Comparison of ENCODE assay signal across 8 cellular contexts in genomic region chr12:89525002-89525823, GRCh38. TPM values are rescaled to one million over a fixed set of nuclear protein-coding genes. Genes with fewer than 3 reads are reported as not detected.
DNase-seq lines count a peak whose midpoint lies in the region; ATAC-seq, FAIRE-seq and TF ChIP-seq lines count a peak whose summit lies in the region.

No MANE protein-coding gene starts in this region.

- TF ChIP-seq CTCF in GM06990 (IDR thresholded peaks at IDR 0.05; ENCODE audit: insufficient read depth, low read length, poor library complexity, severe bottlenecking) (no peak), WI38 (IDR thresholded peaks at IDR 0.05; ENCODE audit: low read depth, low read length) (no peak), choroid plexus epithelial cell (conservative IDR thresholded peaks at IDR 0.05; ENCODE audit: low read depth, low read length) (no peak), HepG2 (CRISPR knock-in tag; IDR thresholded peaks at IDR 0.05) (no peak)

- H3K4me3 ChIP-seq in GM06990 (replicated peaks; ENCODE audit: low read depth, low read length) (peak overlapping the region; percentile 89), WI38 (ENCODE audit: low read depth, low read length) (peak overlapping the region; percentile 93), choroid plexus epithelial cell (ENCODE audit: low read depth, low read length) (peak overlapping the region; percentile 92), HepG2 (replicated peaks in 1 of 3; ENCODE audit: insufficient read depth in 1 of 3, low read depth in 2 of 3, low read length in 3 of 3) (peak overlapping the region; percentile 86 to 96 (median 95))

- in situ Hi-C loops in HepG2 (cut with HindIII; ENCODE audit: extremely low pct_ligation_motif_present, low pct_unique_long_range_greater_than_20kb): loop anchor here (5.0 to 25.0 kb wide), 5 partner anchors 53 to 508 kb away; partner anchors contain the start of gene DUSP6

- H4K20me1 ChIP-seq in HepG2 (ENCODE audit: insufficient read depth, low read length): no peaks in the 10 kb centered on the region

- H3K27me3 ChIP-seq in GM06990 (replicated peaks; ENCODE audit: control insufficient read depth, insufficient read depth, low read length) (no peaks in the 10 kb centered on the region), HepG2 (ENCODE audit: control insufficient read depth in 1 of 2, insufficient read depth in 2 of 2, low read length in 2 of 2) (no peaks in the 10 kb centered on the region)

- no peak for TF ChIP-seq POLR2A in HepG2 (IDR thresholded peaks at IDR 0.05; ENCODE audit: insufficient read depth in 1 of 2, low read depth in 2 of 2, low read length in 2 of 2)

- no peaks in the 10 kb centered on the region for H3K9me3 ChIP-seq in HepG2 (ENCODE audit: low read length)

- no peak for FAIRE-seq in HepG2 (lab: Jason Lieb, UNC)

- TF ChIP-seq RAD21 in Ishikawa (IDR thresholded peaks at IDR 0.05; ENCODE audit: low read depth): no peak
- no peak for TF ChIP-seq RAD21 in HepG2 (CRISPR knock-in tag; IDR thresholded peaks at IDR 0.05)

- POLR2A ChIA-PET in HepG2 (lab: Yijun Ruan, JAX): interaction anchor here (1.0 to 3.6 kb wide), 2 partner anchors 54 to 172 kb away, joined by 3 to 27 read pairs; partner anchors contain the start of gene DUSP6

- peaks cover 52% of the 10 kb centered on the region for H3K4me1 ChIP-seq in HepG2 (ENCODE audit: insufficient read depth, low read length)

- peak overlapping the region; percentile 87 for H3K4me2 ChIP-seq in HepG2 (ENCODE audit: low read depth, low read length)

- CTCF ChIA-PET in HepG2 (lab: Yijun Ruan, JAX; ENCODE audit: low intra/inter-chr PET ratio, low total read pairs): interaction anchor here (1.6 to 3.0 kb wide), 3 partner anchors 55 to 506 kb away, joined by 4 to 29 read pairs (median 5); no protein-coding TSS in a partner anchor

- intact Hi-C loops in HepG2 (cut with micrococcal nuclease; ENCODE audit: unreplicated experiment): loop anchor here (5.0 kb wide), 1 partner anchor 148 kb away; no protein-coding TSS in a partner anchor

- TF ChIP-seq EP300 in Ishikawa (IDR thresholded peaks at IDR 0.05; ENCODE audit: borderline replicate concordance) (no peak), HepG2 (IDR thresholded peaks at IDR 0.05; ENCODE audit: low read depth in 2 of 2, low read length in 2 of 2) (no peak), HepG2 (CRISPR knock-in tag; IDR thresholded peaks at IDR 0.05; ENCODE audit: borderline replicate concordance) (no peak)

- DNase-seq in GM06990 (ENCODE audit: extremely low read depth, insufficient read length) (no peak), choroid plexus epithelial cell (ENCODE audit: low read depth) (peak; percentile 24), HepG2 (ENCODE audit: low spot score) (peak; percentile 17), GOT3 (lab: John Stamatoyannopoulos, UW) (no peak)
- DNase-seq in stimulated activated CD4-positive, alpha-beta T cell treated with anti-CD3 and anti-CD28 coated beads, Interleukin-4, amount 100 ng/mL, for 24 hours: peak; percentile 36

- H2AFZ ChIP-seq in HepG2 (ENCODE audit: low read length): peak overlapping the region; percentile 82

- no peaks in the 10 kb centered on the region for H3K36me3 ChIP-seq in GM06990 (ENCODE audit: control insufficient read depth, insufficient read depth, low read length)
- no peaks in the 10 kb centered on the region for H3K36me3 ChIP-seq in HepG2 (replicated peaks in 1 of 2; ENCODE audit: control insufficient read depth in 1 of 2, insufficient read depth in 2 of 2, low read length in 2 of 2)

- H3K27ac ChIP-seq in HepG2 (ENCODE audit: extremely low read length, insufficient read depth, low read length): peak overlapping the region; percentile 81

- peaks cover 45% of the 10 kb centered on the region for H3K79me2 ChIP-seq in HepG2 (ENCODE audit: insufficient read depth, low read length)

- 0% methylated on average over 19 of the region's 67 CpGs for WGBS in HepG2 (ENCODE audit: low lambda C conversion rate)

- no TSS peak for BruUV-seq in HepG2 (replicated peaks; lab: Mats Ljungman, UMichigan)

- peak overlapping the region; percentile 91 for H3K9ac ChIP-seq in HepG2 (ENCODE audit: insufficient read depth, low read depth, low read length)

- ATAC-seq in GM21723 (IDR thresholded peaks at IDR 0.05; ENCODE audit: unreplicated experiment): peak; percentile 38
- ATAC-seq in HepG2: peak; percentile 55

TF ChIP-seq in Ishikawa, 13 proteins besides CTCF, POLR2A, EP300 and RAD21 (continues in another document):
- TF ChIP-seq USF1 (IDR thresholded peaks at IDR 0.05) (no peak), TCF12 (IDR thresholded peaks at IDR 0.05; ENCODE audit: low read depth) (no peak; the same call in 1 of the 2 replicates), NFIC (IDR thresholded peaks at IDR 0.05) (no peak), FOXM1 (IDR thresholded peaks at IDR 0.05; ENCODE audit: borderline replicate concordance, low read depth) (no peak), TEAD4 (IDR thresholded peaks at IDR 0.05) (no peak), ZBTB7A (IDR thresholded peaks at IDR 0.05; ENCODE audit: low read depth) (no peak; the same call in 1 of the 2 replicates)

TF ChIP-seq in HepG2, 621 proteins besides CTCF, POLR2A, EP300 and RAD21 (continues in another document):
- TF ChIP-seq ASH2L (IDR thresholded peaks at IDR 0.05; ENCODE audit: insufficient read length, low read depth, low read length) (peak; percentile 71), ZSCAN9 (CRISPR knock-in tag; IDR thresholded peaks at IDR 0.05; ENCODE audit: borderline replicate concordance) (no peak), ZNF432 (CRISPR knock-in tag; IDR thresholded peaks at IDR 0.05; ENCODE audit: borderline replicate concordance) (no peak), SP4 (CRISPR knock-in tag; IDR thresholded peaks at IDR 0.05) (no peak), SMC3 (IDR thresholded peaks at IDR 0.05; ENCODE audit: low read length) (no peak), THYN1 (CRISPR knock-in tag; IDR thresholded peaks at IDR 0.05; ENCODE audit: borderline replicate concordance, low read depth) (no peak)

RNA-seq across cellular contexts. Expression of gene GALNT4, which starts 0.6 kb away (rescaled TPM):
- total RNA-seq in HepG2 (2016; rRNA removed; fragmentation: Illumina TruSeq; extraction: Trizol): 5.2 and 6.8 TPM in 2 replicates
- 0.40 and 0.44 TPM in 2 replicates for total RNA-seq in HepG2 (2016; cell fraction: cytosol; rRNA removed; fragmentation: Illumina TruSeq; extraction: Trizol; ENCODE audit: low read depth)
- total RNA-seq in HepG2 (2016; cell fraction: insoluble cytoplasmic fraction; rRNA removed; fragmentation: Illumina TruSeq; extraction: Trizol): 5.0 and 7.1 TPM in 2 replicates
- 1.5 and 2.0 TPM in 2 replicates for total RNA-seq in HepG2 (2016; cell fraction: membrane; rRNA removed; fragmentation: Illumina TruSeq; extraction: Trizol)
- 9.2 TPM in 2 replicates for total RNA-seq in HepG2 (2016; cell fraction: nucleus; rRNA removed; fragmentation: Illumina TruSeq; extraction: Trizol)
- polyA plus RNA-seq in HepG2 (2011; rRNA removed): 3.8 and 4.9 TPM in 2 replicates
- 2.5 and 3.6 TPM in 2 replicates for polyA plus RNA-seq in HepG2 (2011; cell fraction: cytosol; rRNA removed)
- 1.4 and 2.0 TPM in 2 replicates for polyA plus RNA-seq in HepG2 (2011; cell fraction: nucleus; rRNA removed)
- 4.4 and 4.6 TPM in 2 replicates for polyA plus RNA-seq in HepG2 (2012)
- polyA plus RNA-seq in HepG2 (2016; cell fraction: cytosol; fragmentation: Illumina TruSeq; extraction: Trizol; ENCODE audit: low read depth): 0.11 TPM in 1 of 2 replicates, not detected in the other
- 1.5 and 2.1 TPM in 2 replicates for polyA plus RNA-seq in HepG2 (2016; cell fraction: insoluble cytoplasmic fraction; fragmentation: Illumina TruSeq; extraction: Trizol; ENCODE audit: low read depth)
- 0.45 and 0.93 TPM in 2 replicates for polyA plus RNA-seq in HepG2 (2016; cell fraction: membrane; fragmentation: Illumina TruSeq; extraction: Trizol; ENCODE audit: low read depth)
- polyA plus RNA-seq in HepG2 (2016; cell fraction: nucleus; fragmentation: Illumina TruSeq; extraction: Trizol; ENCODE audit: insufficient read depth, low read depth): 7.7 and 8.9 TPM in 2 replicates
- 0.37 and 2.5 TPM in 2 replicates for polyA minus RNA-seq in HepG2 (2011; rRNA and poly(A)+ RNA removed; ENCODE audit: low replicate concordance)
- polyA minus RNA-seq in HepG2 (2011; cell fraction: cytosol; rRNA and poly(A)+ RNA removed): 6.9 and 8.2 TPM in 2 replicates
- polyA minus RNA-seq in HepG2 (2011; cell fraction: nucleus; rRNA and poly(A)+ RNA removed): 8.8 TPM in 2 replicates

RNA-seq across cellular contexts. Expression of gene POC1B, which starts 0.6 kb away (rescaled TPM):
- total RNA-seq in HepG2 (2016; rRNA removed; fragmentation: Illumina TruSeq; extraction: Trizol): 11.0 and 15.1 TPM in 2 replicates
- total RNA-seq in HepG2 (2016; cell fraction: cytosol; rRNA removed; fragmentation: Illumina TruSeq; extraction: Trizol; ENCODE audit: low read depth): 15.0 and 17.8 TPM in 2 replicates
- 12.2 and 14.9 TPM in 2 replicates for total RNA-seq in HepG2 (2016; cell fraction: insoluble cytoplasmic fraction; rRNA removed; fragmentation: Illumina TruSeq; extraction: Trizol)
- 10.9 and 13.1 TPM in 2 replicates for total RNA-seq in HepG2 (2016; cell fraction: membrane; rRNA removed; fragmentation: Illumina TruSeq; extraction: Trizol)
- 13.4 and 14.0 TPM in 2 replicates for total RNA-seq in HepG2 (2016; cell fraction: nucleus; rRNA removed; fragmentation: Illumina TruSeq; extraction: Trizol)
- polyA plus RNA-seq in HepG2 (2011; rRNA removed): 6.7 and 9.3 TPM in 2 replicates
- polyA plus RNA-seq in HepG2 (2011; cell fraction: cytosol; rRNA removed): 5.0 and 6.4 TPM in 2 replicates
- polyA plus RNA-seq in HepG2 (2011; cell fraction: nucleus; rRNA removed): 4.1 and 5.2 TPM in 2 replicates
- 8.6 and 8.9 TPM in 2 replicates for polyA plus RNA-seq in HepG2 (2012)
- 3.2 TPM in 2 replicates for polyA plus RNA-seq in HepG2 (2016; cell fraction: cytosol; fragmentation: Illumina TruSeq; extraction: Trizol; ENCODE audit: low read depth)
- 16.2 and 19.6 TPM in 2 replicates for polyA plus RNA-seq in HepG2 (2016; cell fraction: insoluble cytoplasmic fraction; fragmentation: Illumina TruSeq; extraction: Trizol; ENCODE audit: low read depth)
- polyA plus RNA-seq in HepG2 (2016; cell fraction: membrane; fragmentation: Illumina TruSeq; extraction: Trizol; ENCODE audit: low read depth): 8.7 and 9.2 TPM in 2 replicates
- polyA plus RNA-seq in HepG2 (2016; cell fraction: nucleus; fragmentation: Illumina TruSeq; extraction: Trizol; ENCODE audit: insufficient read depth, low read depth): 10.3 and 10.9 TPM in 2 replicates
- 11.2 and 11.6 TPM in 2 replicates for polyA minus RNA-seq in HepG2 (2011; rRNA and poly(A)+ RNA removed; ENCODE audit: low replicate concordance)
- polyA minus RNA-seq in HepG2 (2011; cell fraction: cytosol; rRNA and poly(A)+ RNA removed): 9.3 and 11.3 TPM in 2 replicates
- 37.2 and 39.2 TPM in 2 replicates for polyA minus RNA-seq in HepG2 (2011; cell fraction: nucleus; rRNA and poly(A)+ RNA removed)

Comparison
In these comparisons a context has a peak if more than half of its experiments do, and no peak if none do; other contexts are left out.
1. DNase-seq: peak in choroid plexus epithelial cell (single experiment), HepG2 (single experiment) and stimulated activated CD4-positive, alpha-beta T cell treated with anti-CD3 and anti-CD28 coated beads, Interleukin-4, amount 100 ng/mL, for 24 hours (single experiment); none in GM06990 (single experiment) and GOT3 (single experiment).
2. Peak in every context shown above with its lines, with median percentiles within 50 percentile points of each other: H3K4me3 ChIP-seq.